In genomic region chr3:102629943-102630342, GRCh38 we compare ENCODE assay signal across 28 cellular contexts.
"Had no signal": no experiment of that assay in that cellular context is flagged by ENCODE, and none has a peak within 500 bp of the region (broad histone marks: within the 10 kb centered on the region; RNA-seq: fewer than 3 reads in every experiment).

No MANE protein-coding gene starts in this region.

- DNase-seq: colonic mucosa; cortex of kidney; dermis blood vessel endothelial cell; dorsolateral prefrontal cortex; effector CD4-positive, alpha-beta T cell; effector CD8-positive, alpha-beta T cell; effector memory CD4-positive, alpha-beta T cell; effector memory CD8-positive, alpha-beta T cell; endodermal cell; erythroblast; esophagus squamous epithelium; foreskin fibroblast; foreskin keratinocyte; foreskin melanocyte; gastrocnemius medialis; glutamatergic neuron; head of caudate nucleus; heart left ventricle; heart right ventricle had no signal

- H3K27me3 ChIP-seq: colonic mucosa, dorsolateral prefrontal cortex, esophagus muscularis mucosa, esophagus squamous epithelium, gastrocnemius medialis, gastroesophageal sphincter, heart left ventricle, heart right ventricle had no signal

- H3K4me3 ChIP-seq: colonic mucosa, coronary artery, dorsolateral prefrontal cortex, esophagus muscularis mucosa, esophagus squamous epithelium, gastrocnemius medialis, gastroesophageal sphincter, heart left ventricle, heart right ventricle had no signal

- ATAC-seq: effector memory CD8-positive, alpha-beta T cell; esophagus mucosa; foreskin keratinocyte; gastrocnemius medialis; gastroesophageal sphincter; heart left ventricle; heart right ventricle had no signal

- H3K9me3 ChIP-seq: colonic mucosa, esophagus muscularis mucosa, esophagus squamous epithelium, gastrocnemius medialis, gastroesophageal sphincter had no signal

- H3K27ac ChIP-seq: colonic mucosa, coronary artery, dorsolateral prefrontal cortex, epithelial cell of prostate, esophagus muscularis mucosa, esophagus squamous epithelium, foreskin keratinocyte, gastrocnemius medialis, gastroesophageal sphincter, heart left ventricle, heart right ventricle had no signal

- H3K4me1 ChIP-seq: colonic mucosa, esophagus muscularis mucosa, esophagus squamous epithelium, foreskin keratinocyte, gastrocnemius medialis, gastroesophageal sphincter, heart left ventricle, heart right ventricle had no signal

- H3K36me3 ChIP-seq: colonic mucosa, esophagus muscularis mucosa, esophagus squamous epithelium, gastrocnemius medialis, gastroesophageal sphincter, heart left ventricle, heart right ventricle had no signal

- FAIRE-seq: colon, endometrium, endothelial cell of umbilical vein, frontal cortex had no signal
